ENCODE assay signal across 8 cellular contexts in genomic region chr6:16769131-16769985, GRCh38. TPM values are rescaled to one million over a fixed set of nuclear protein-coding genes. Genes with fewer than 3 reads are reported as not detected.
DNase-seq lines count a peak whose midpoint lies in the region; TF ChIP-seq lines count a peak whose summit lies in the region.

No MANE protein-coding gene starts in this region.

- H3K9me3 Mint-ChIP-seq in activated naive CD8-positive, alpha-beta T cell treated with anti-CD3 and anti-CD28 coated beads for 36 hours, result no peaks in the 10 kb centered on the region

- peaks cover 56% of the 10 kb centered on the region for H3K4me1 ChIP-seq in ACC112 (ENCODE audit: control insufficient read depth, insufficient read depth, low read length, unreplicated experiment)
- peaks cover 49% of the 10 kb centered on the region for H3K4me1 ChIP-seq in HEK293 (ENCODE audit: control insufficient read depth, insufficient read depth, low read length)
- H3K4me1 ChIP-seq in MM.1S (ENCODE audit: low read length), result peaks cover 20% of the 10 kb centered on the region

- H3K36me3 Mint-ChIP-seq in activated naive CD8-positive, alpha-beta T cell treated with anti-CD3 and anti-CD28 coated beads for 36 hours, result peaks cover 2% of the 10 kb centered on the region

- H3K4me1 Mint-ChIP-seq in activated naive CD8-positive, alpha-beta T cell treated with anti-CD3 and anti-CD28 coated beads for 36 hours, result peaks cover 64% of the 10 kb centered on the region

- H3K36me3 ChIP-seq in ACC112 (ENCODE audit: insufficient read depth, low read length), result no peaks in the 10 kb centered on the region
- no peaks in the 10 kb centered on the region for H3K36me3 ChIP-seq in HEK293 (ENCODE audit: control insufficient read depth in 2 of 2, insufficient read depth in 1 of 2, low read length in 2 of 2)
- H3K36me3 ChIP-seq in MM.1S (replicated peaks; ENCODE audit: insufficient read depth, low read length), result no peaks in the 10 kb centered on the region

- DNase-seq in SKM-1 (lab: John Stamatoyannopoulos, UW; ENCODE audit: unreplicated experiment) (peak; percentile 76), kidney glomerular epithelial cell (lab: John Stamatoyannopoulos, UW) (peak; percentile 74), MM.1S (no peak), NCI-H2227 treated with DMSO at 0.1 percent for 48 hours (lab: John Stamatoyannopoulos, UW) (no peak)
- peak; percentile 63 for DNase-seq in activated naive CD8-positive, alpha-beta T cell treated with anti-CD3 and anti-CD28 coated beads for 36 hours
- DNase-seq in stimulated activated CD8-positive, alpha-beta memory T cell treated with anti-CD3 and anti-CD28 coated beads, Interleukin-12 subunit alpha, Interleukin-12 subunit beta, amount 100 ng/mL, for 4 hours (ENCODE audit: low read depth), result peak; percentile 45

- CTCF ChIA-PET in HEK293 (lab: Yijun Ruan, JAX), result interaction anchor here (0.6 to 10.0 kb wide), 9 partner anchors 105 to 437 kb away, joined by 3 to 82 read pairs (median 5); no protein-coding TSS in a partner anchor

- no peaks in the 10 kb centered on the region for H3K9me2 ChIP-seq in MM.1S (replicated peaks; ENCODE audit: insufficient read depth, low read length)

- H3K27ac ChIP-seq in ACC112 (ENCODE audit: low read depth, low read length) (peak overlapping the region; percentile 89), HEK293 (ENCODE audit: extremely low read depth, low read depth, low read length) (peak overlapping the region; percentile 47), MM.1S (ENCODE audit: low read length) (no peak overlapping the region)

- peak overlapping the region; percentile 57 for H3K4me3 ChIP-seq in ACC112 (ENCODE audit: low read depth, low read length)
- no peak overlapping the region for H3K4me3 ChIP-seq in HEK293 (ENCODE audit: low read depth, low read length)
- H3K4me3 ChIP-seq in MM.1S (ENCODE audit: low read length), result no peak overlapping the region

- no peak overlapping the region for H3K4me2 ChIP-seq in MM.1S (ENCODE audit: low read depth, low read length)

- H3K9ac ChIP-seq in MM.1S (ENCODE audit: low read length), result no peak overlapping the region

- H3K9me3 ChIP-seq in HEK293 (ENCODE audit: control insufficient read depth, insufficient read depth, low read depth, low read length) (no peaks in the 10 kb centered on the region), MM.1S (replicated peaks; ENCODE audit: insufficient read depth, low read length) (no peaks in the 10 kb centered on the region)

- POLR2A ChIA-PET in HEK293 (lab: Yijun Ruan, JAX), result interaction anchor here (1.2 kb wide), 1 partner anchor 34 kb away, joined by 5 read pairs; no protein-coding TSS in a partner anchor

- H3F3A ChIP-seq in MM.1S (ENCODE audit: insufficient read depth, low read length), result peaks cover 12% of the 10 kb centered on the region

- no peaks in the 10 kb centered on the region for H3K27me3 Mint-ChIP-seq in activated naive CD8-positive, alpha-beta T cell treated with anti-CD3 and anti-CD28 coated beads for 36 hours

- H3K79me2 ChIP-seq in ACC112 (ENCODE audit: control insufficient read depth, insufficient read depth, low read length, unreplicated experiment) (no peaks in the 10 kb centered on the region), MM.1S (ENCODE audit: low read length) (no peaks in the 10 kb centered on the region)

- H3K27me3 ChIP-seq in ACC112 (ENCODE audit: insufficient read depth, low read length) (no peaks in the 10 kb centered on the region), MM.1S (replicated peaks; ENCODE audit: insufficient read depth, low read length) (no peaks in the 10 kb centered on the region)

- no peak overlapping the region for H3K4me3 Mint-ChIP-seq in activated naive CD8-positive, alpha-beta T cell treated with anti-CD3 and anti-CD28 coated beads for 36 hours

- no peak overlapping the region for H2AFZ ChIP-seq in ACC112 (ENCODE audit: low read length, unreplicated experiment)
- no peak overlapping the region for H2AFZ ChIP-seq in MM.1S (ENCODE audit: low read length)

- TF ChIP-seq CTCF in HEK293 (tag by site-specific recombination; IDR thresholded peaks at IDR 0.05), result no peak
- no peak for TF ChIP-seq CTCF in MM.1S (IDR thresholded peaks at IDR 0.05; ENCODE audit: low read length)

- H3K27ac Mint-ChIP-seq in activated naive CD8-positive, alpha-beta T cell treated with anti-CD3 and anti-CD28 coated beads for 36 hours, result no peak overlapping the region

- H4K20me1 ChIP-seq in MM.1S (ENCODE audit: insufficient read depth, low read length), result no peaks in the 10 kb centered on the region

TF ChIP-seq in HEK293, 187 proteins besides CTCF, POLR2A, EP300 and RAD21 (continues in another document):
- TF ChIP-seq MYNN (tag by site-specific recombination; IDR thresholded peaks at IDR 0.05; ENCODE audit: borderline replicate concordance) (peak; percentile 79), ZBTB20 (tag by site-specific recombination; IDR thresholded peaks at IDR 0.05) (no peak), ZNF626 (tag by site-specific recombination; IDR thresholded peaks at IDR 0.05) (no peak), ZSCAN23 (tag by site-specific recombination; IDR thresholded peaks at IDR 0.05) (no peak; the same call in 1 of the 2 replicates), ZNF548 (tag by site-specific recombination; IDR thresholded peaks at IDR 0.05) (no peak), ZNF555 (tag by site-specific recombination; conservative IDR thresholded peaks at IDR 0.05) (no peak), ZNF549 (tag by site-specific recombination; IDR thresholded peaks at IDR 0.05) (no peak), OSR2 (tag by site-specific recombination; IDR thresholded peaks at IDR 0.05) (peak; percentile 47), ZNF48 (tag by site-specific recombination; IDR thresholded peaks at IDR 0.05) (no peak), EGR2 (tag by site-specific recombination; IDR thresholded peaks at IDR 0.05; ENCODE audit: low read depth) (no peak), ZFP41 (tag by site-specific recombination; IDR thresholded peaks at IDR 0.05; ENCODE audit: borderline replicate concordance) (no peak), ZNF404 (tag by site-specific recombination; IDR thresholded peaks at IDR 0.05) (no peak), ZBTB11 (tag by site-specific recombination; conservative IDR thresholded peaks at IDR 0.05; ENCODE audit: low read depth) (no peak), ZFP3 (tag by site-specific recombination; IDR thresholded peaks at IDR 0.05; ENCODE audit: low read depth) (no peak), ZNF133 (tag by site-specific recombination; IDR thresholded peaks at IDR 0.05) (no peak), ZNF23 (tag by site-specific recombination; IDR thresholded peaks at IDR 0.05; ENCODE audit: borderline replicate concordance) (no peak), ZNF623 (tag by site-specific recombination; IDR thresholded peaks at IDR 0.05) (no peak), ZNF571 (tag by site-specific recombination; IDR thresholded peaks at IDR 0.05) (no peak)
- TF ChIP-seq, protein P1, sequence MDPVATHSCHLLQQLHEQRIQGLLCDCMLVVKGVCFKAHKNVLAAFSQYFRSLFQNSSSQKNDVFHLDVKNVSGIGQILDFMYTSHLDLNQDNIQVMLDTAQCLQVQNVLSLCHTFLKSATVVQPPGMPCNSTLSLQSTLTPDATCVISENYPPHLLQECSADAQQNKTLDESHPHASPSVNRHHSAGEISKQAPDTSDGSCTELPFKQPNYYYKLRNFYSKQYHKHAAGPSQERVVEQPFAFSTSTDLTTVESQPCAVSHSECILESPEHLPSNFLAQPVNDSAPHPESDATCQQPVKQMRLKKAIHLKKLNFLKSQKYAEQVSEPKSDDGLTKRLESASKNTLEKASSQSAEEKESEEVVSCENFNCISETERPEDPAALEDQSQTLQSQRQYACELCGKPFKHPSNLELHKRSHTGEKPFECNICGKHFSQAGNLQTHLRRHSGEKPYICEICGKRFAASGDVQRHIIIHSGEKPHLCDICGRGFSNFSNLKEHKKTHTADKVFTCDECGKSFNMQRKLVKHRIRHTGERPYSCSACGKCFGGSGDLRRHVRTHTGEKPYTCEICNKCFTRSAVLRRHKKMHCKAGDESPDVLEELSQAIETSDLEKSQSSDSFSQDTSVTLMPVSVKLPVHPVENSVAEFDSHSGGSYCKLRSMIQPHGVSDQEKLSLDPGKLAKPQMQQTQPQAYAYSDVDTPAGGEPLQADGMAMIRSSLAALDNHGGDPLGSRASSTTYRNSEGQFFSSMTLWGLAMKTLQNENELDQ (tag by site-specific recombination; IDR thresholded peaks at IDR 0.05; ENCODE audit: low read depth), result no peak

RNA-seq across cellular contexts. Expression of gene ATXN1, which starts 8.1 kb away (rescaled TPM):
- 10 to 100 TPM; 27.8 to 32.8 TPM for total RNA-seq in activated naive CD8-positive, alpha-beta T cell treated with anti-CD3 and anti-CD28 coated beads for 36 hours

Comparison
In these comparisons a context has a peak if more than half of its experiments do, and no peak if none do; other contexts are left out.
1. DNase-seq: peak in SKM-1 (single experiment), activated naive CD8-positive, alpha-beta T cell treated with anti-CD3 and anti-CD28 coated beads for 36 hours (single experiment), kidney glomerular epithelial cell (single experiment) and stimulated activated CD8-positive, alpha-beta memory T cell treated with anti-CD3 and anti-CD28 coated beads, Interleukin-12 subunit alpha, Interleukin-12 subunit beta, amount 100 ng/mL, for 4 hours (single experiment); none in MM.1S (single experiment) and NCI-H2227 treated with DMSO at 0.1 percent for 48 hours (single experiment).